11 cellular contexts compared by ENCODE assay signal in the genomic region with DNA sequence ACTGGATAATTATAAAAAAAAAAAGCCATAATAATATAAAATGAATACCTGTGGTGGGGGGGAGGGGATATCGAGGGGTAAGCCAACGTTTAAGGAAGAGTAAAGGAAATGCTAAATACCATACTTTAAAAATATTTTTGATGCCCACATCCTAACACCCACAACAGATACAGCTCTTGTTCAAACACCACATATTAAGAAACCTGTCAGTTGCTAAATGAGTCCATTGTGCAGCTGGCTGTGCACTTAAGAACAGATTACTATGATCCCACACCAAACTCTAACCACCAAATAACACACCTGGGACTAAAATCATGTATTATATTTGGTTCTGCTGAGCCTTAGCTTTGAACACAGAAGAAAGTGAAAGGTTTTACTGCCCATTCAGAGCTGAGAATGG.
A peak's percentile ranks its signal among the peaks of the same experiment; 100 is the strongest.
DNase-seq lines count a peak whose midpoint lies in the region; ATAC-seq and TF ChIP-seq lines count a peak whose summit lies in the region.
"Had no signal": no experiment of that assay in that cellular context is flagged by ENCODE, and none has a peak within 500 bp of the region (broad histone marks: within the 10 kb centered on the region; RNA-seq: fewer than 3 reads in every experiment).

No MANE protein-coding gene starts in this region.

- no peaks in the 10 kb centered on the region for H3K9me3 Mint-ChIP-seq in activated CD8-positive, alpha-beta memory T cell treated with anti-CD3 and anti-CD28 coated beads, Interleukin-2, amount 10 ng/mL, durations not matched to agents 7 days and 5 days (ENCODE audit: low read depth)
- no peaks in the 10 kb centered on the region for H3K9me3 Mint-ChIP-seq in stimulated activated naive CD8-positive, alpha-beta T cell treated with anti-CD3 and anti-CD28 coated beads, Interleukin-15, amount 100 ng/mL, for 72 hours

- ATAC-seq in activated CD8-positive, alpha-beta memory T cell treated with anti-CD3 and anti-CD28 coated beads, Interleukin-2, amount 10 ng/mL, durations not matched to agents 7 days and 5 days, result no peak
- ATAC-seq in stimulated activated naive CD8-positive, alpha-beta T cell treated with anti-CD3 and anti-CD28 coated beads, Interleukin-15, amount 100 ng/mL, for 72 hours, result peak; percentile 52
- ATAC-seq in GM21529 (IDR thresholded peaks at IDR 0.05; ENCODE audit: unreplicated experiment), result no peak
- ATAC-seq: pancreas had no signal

- peak overlapping the region; percentile 16 for H3K27ac Mint-ChIP-seq in activated CD8-positive, alpha-beta memory T cell treated with anti-CD3 and anti-CD28 coated beads, Interleukin-2, amount 10 ng/mL, durations not matched to agents 7 days and 5 days
- peak overlapping the region; percentile 38 to 83 for H3K27ac Mint-ChIP-seq in stimulated activated naive CD8-positive, alpha-beta T cell treated with anti-CD3 and anti-CD28 coated beads, Interleukin-15, amount 100 ng/mL, for 72 hours

- peaks cover 43% of the 10 kb centered on the region for H3K4me1 Mint-ChIP-seq in activated CD8-positive, alpha-beta memory T cell treated with anti-CD3 and anti-CD28 coated beads, Interleukin-2, amount 10 ng/mL, durations not matched to agents 7 days and 5 days
- H3K4me1 Mint-ChIP-seq in stimulated activated naive CD8-positive, alpha-beta T cell treated with anti-CD3 and anti-CD28 coated beads, Interleukin-15, amount 100 ng/mL, for 72 hours, result peaks cover 70% of the 10 kb centered on the region

- peak overlapping the region in 48 of 59 donors; percentile 2 to 78 (median 54) for H3K27ac ChIP-seq in dorsolateral prefrontal cortex

- H3K27me3 ChIP-seq in dorsolateral prefrontal cortex, result no peaks in the 10 kb centered on the region
- H3K27me3 ChIP-seq: pancreas had no signal

- H3K4me3 Mint-ChIP-seq in activated CD8-positive, alpha-beta memory T cell treated with anti-CD3 and anti-CD28 coated beads, Interleukin-2, amount 10 ng/mL, durations not matched to agents 7 days and 5 days, result no peak overlapping the region
- H3K4me3 Mint-ChIP-seq in stimulated activated naive CD8-positive, alpha-beta T cell treated with anti-CD3 and anti-CD28 coated beads, Interleukin-15, amount 100 ng/mL, for 72 hours, result peak overlapping the region; percentile 44 to 63

- no peaks in the 10 kb centered on the region for H3K27me3 Mint-ChIP-seq in activated CD8-positive, alpha-beta memory T cell treated with anti-CD3 and anti-CD28 coated beads, Interleukin-2, amount 10 ng/mL, durations not matched to agents 7 days and 5 days
- H3K27me3 Mint-ChIP-seq in stimulated activated naive CD8-positive, alpha-beta T cell treated with anti-CD3 and anti-CD28 coated beads, Interleukin-15, amount 100 ng/mL, for 72 hours, result no peaks in the 10 kb centered on the region

- H3K4me3 ChIP-seq in dorsolateral prefrontal cortex, result no peak overlapping the region
- H3K4me3 ChIP-seq: pancreas had no signal

- H3K36me3 Mint-ChIP-seq in activated CD8-positive, alpha-beta memory T cell treated with anti-CD3 and anti-CD28 coated beads, Interleukin-2, amount 10 ng/mL, durations not matched to agents 7 days and 5 days, result no peaks in the 10 kb centered on the region

- DNase-seq in activated CD8-positive, alpha-beta memory T cell treated with anti-CD3 and anti-CD28 coated beads, Interleukin-2, amount 10 ng/mL, durations not matched to agents 7 days and 5 days, result no peak
- no peak for DNase-seq in activated CD8-positive, alpha-beta memory T cell treated with anti-CD3 and anti-CD28 coated beads, Interleukin-2, amount 50 U/mL, for 4 hours
- peak; percentile 25 for DNase-seq in NCI-H69 (lab: John Stamatoyannopoulos, UW)
- no peak for DNase-seq in dorsolateral prefrontal cortex
- no peak for DNase-seq in stimulated activated naive CD8-positive, alpha-beta T cell treated with anti-CD3 and anti-CD28 coated beads, Interleukin-15, amount 100 ng/mL, for 72 hours
- no peak for DNase-seq in C1 segment of cervical spinal cord (lab: John Stamatoyannopoulos, UW)
- no peak for DNase-seq in stimulated activated CD8-positive, alpha-beta memory T cell treated with anti-CD3 and anti-CD28 coated beads, Interleukin-4, amount 100 ng/mL, for 48 hours
- DNase-seq: ACHN, NCI-H1930, pancreas had no signal

- intact Hi-C loops in dorsolateral prefrontal cortex (cut with DNase I), result loop anchor here (5.0 to 10.0 kb wide), 3 partner anchors 46 to 237 kb away; no protein-coding TSS in a partner anchor

- CTCF ChIA-PET in activated CD8-positive, alpha-beta memory T cell treated with anti-CD3 and anti-CD28 coated beads, Interleukin-2, amount 10 ng/mL, durations not matched to agents 7 days and 5 days (lab: Charles Lee), result interaction anchor here (1.2 to 1.8 kb wide), 3 partner anchors 61 to 517 kb away, joined by 3 to 8 read pairs (median 5); no protein-coding TSS in a partner anchor

- TF ChIP-seq CTCF in dorsolateral prefrontal cortex (IDR thresholded peaks at IDR 0.05 in 54 of 56, conservative IDR thresholded peaks at IDR 0.05 in 2 of 56; ENCODE audit: low read depth in 1 of 56, partially characterized antibody in 56 of 56), result no peak
